Comparison of ENCODE assay signal across 13 cellular contexts in genomic region chr16:4677390-4677789, GRCh38. TPM values are rescaled to one million over a fixed set of nuclear protein-coding genes. Genes with fewer than 3 reads are reported as not detected.
DNase-seq lines count a peak whose midpoint lies in the region; ATAC-seq and TF ChIP-seq lines count a peak whose summit lies in the region.
"Had no signal": no experiment of that assay in that cellular context is flagged by ENCODE, and none has a peak within 500 bp of the region (broad histone marks: within the 10 kb centered on the region; RNA-seq: fewer than 3 reads in every experiment).

No MANE protein-coding gene starts in this region.

- H3K9me3 Mint-ChIP-seq in activated T-cell treated with anti-CD3 and anti-CD28 coated beads, Interleukin-2, amount 50 U/mL, for 24 hours = no peaks in the 10 kb centered on the region
- H3K9me3 Mint-ChIP-seq: activated naive CD4-positive, alpha-beta T cell treated with anti-CD3 and anti-CD28 coated beads, Interleukin-2, amount 50 U/mL, for 24 hours had no signal

- H3K4me3 ChIP-seq in right cardiac atrium (ENCODE audit: low read length) = no peak overlapping the region
- H3K4me3 ChIP-seq in stomach = no peak overlapping the region
- H3K4me3 ChIP-seq: ovary had no signal

- no peak for DNase-seq in activated T-cell treated with anti-CD3 and anti-CD28 coated beads, Interleukin-2, amount 50 U/mL, for 24 hours
- DNase-seq in activated T-cell treated with anti-CD3 and anti-CD28 coated beads for 4 hours = no peak
- peak; percentile 63 to 89 (median 87) for DNase-seq in right cardiac atrium
- no peak for DNase-seq in stomach
- DNase-seq: hippocampal formation, IMR-90, mesenchymal stem cell, NCI-H1417 treated with DMSO at 0.1 percent for 48 hours had no signal

- TF ChIP-seq EP300 in stomach (IDR thresholded peaks at IDR 0.05) = no peak

- H3K9me3 ChIP-seq in right cardiac atrium (ENCODE audit: control insufficient read depth, low read length) (no peaks in the 10 kb centered on the region), stomach (no peaks in the 10 kb centered on the region)
- H3K9me3 ChIP-seq: ovary had no signal

- H3K4me3 Mint-ChIP-seq in activated T-cell treated with anti-CD3 and anti-CD28 coated beads, Interleukin-2, amount 50 U/mL, for 24 hours = no peak overlapping the region

- peaks cover 66% of the 10 kb centered on the region for H3K36me3 Mint-ChIP-seq in activated T-cell treated with anti-CD3 and anti-CD28 coated beads, Interleukin-2, amount 50 U/mL, for 24 hours (ENCODE audit: low read depth)
- H3K36me3 Mint-ChIP-seq: activated naive CD4-positive, alpha-beta T cell treated with anti-CD3 and anti-CD28 coated beads, Interleukin-2, amount 50 U/mL, for 24 hours had no signal

- peaks cover 18 to 95% (median 85%) of the 10 kb centered on the region in 4 donors for H3K36me3 ChIP-seq in stomach
- H3K36me3 ChIP-seq: ovary had no signal

- ATAC-seq in right cardiac atrium (peak; percentile 67 to 71), GM18502 (IDR thresholded peaks at IDR 0.05; ENCODE audit: poor library complexity, unreplicated experiment) (no peak), GM18520 (IDR thresholded peaks at IDR 0.05; ENCODE audit: unreplicated experiment) (no peak)

- TF ChIP-seq CTCF in stomach (IDR thresholded peaks at IDR 0.05) = no peak

- TF ChIP-seq POLR2A in stomach (IDR thresholded peaks at IDR 0.05) = no peak

- H3K27ac Mint-ChIP-seq in activated T-cell treated with anti-CD3 and anti-CD28 coated beads, Interleukin-2, amount 50 U/mL, for 24 hours = peak overlapping the region; percentile 98

- WGBS in right cardiac atrium = 70% methylated on average over 17 of the region's 17 CpGs
- 80 to 90% (median 87%) methylated on average over 3 to 17 of the region's 17 CpGs for WGBS in stomach, 5 donors

- H3K27ac ChIP-seq in right cardiac atrium (ENCODE audit: low read length) (peak overlapping the region; percentile 56), stomach (peak overlapping the region in 3 of 5 donors; percentile 57 to 85 (median 70))
- H3K27ac ChIP-seq: ovary had no signal

- H3K27me3 Mint-ChIP-seq in activated T-cell treated with anti-CD3 and anti-CD28 coated beads, Interleukin-2, amount 50 U/mL, for 24 hours = no peaks in the 10 kb centered on the region
- H3K27me3 Mint-ChIP-seq: activated naive CD4-positive, alpha-beta T cell treated with anti-CD3 and anti-CD28 coated beads, Interleukin-2, amount 50 U/mL, for 24 hours had no signal

- no peaks in the 10 kb centered on the region for H3K27me3 ChIP-seq in right cardiac atrium (ENCODE audit: control insufficient read depth, insufficient read depth)
- H3K27me3 ChIP-seq in stomach = no peaks in the 10 kb centered on the region
- H3K27me3 ChIP-seq: ovary had no signal

- H3K4me1 ChIP-seq in right cardiac atrium (ENCODE audit: control insufficient read depth, insufficient read depth, low read length) = peaks cover 2% of the 10 kb centered on the region
- peaks cover 25 to 60% (median 34%) of the 10 kb centered on the region in 4 donors for H3K4me1 ChIP-seq in stomach

- intact Hi-C loops in right cardiac atrium (cut with DNase I) = no loop called here
- intact Hi-C loops in stomach (cut with DNase I; ENCODE audit: low total_unique reads) = no loop called here

- peaks cover 35% of the 10 kb centered on the region for H3K4me1 Mint-ChIP-seq in activated T-cell treated with anti-CD3 and anti-CD28 coated beads, Interleukin-2, amount 50 U/mL, for 24 hours (ENCODE audit: low read depth)

RNA-seq across cellular contexts. Expression of gene NUDT16L1, which starts 16.0 kb away (rescaled TPM):
- total RNA-seq in right cardiac atrium (10 to 100 TPM; 30.5 to 55.2 (median 42.5) TPM), stomach (10 to 100 TPM in 4 of 5 donors, 1 to 10 TPM in 1; 3.5 to 48.2 (median 44.2) TPM)
- polyA plus RNA-seq in right cardiac atrium (62.3 TPM), stomach (10 to 100 TPM; 31.9 to 37.2 (median 33.3) TPM)

RNA-seq across cellular contexts. Expression of gene MGRN1, which starts 52.8 kb away (rescaled TPM):
- total RNA-seq in right cardiac atrium (10 to 100 TPM; 37.0 to 49.9 (median 41.2) TPM), stomach (100 to 1,000 TPM in 2 of 5 donors, 10 to 100 TPM in 3; 34.7 to 469 (median 91.4) TPM)
- polyA plus RNA-seq in right cardiac atrium (22.0 TPM), stomach (10 to 100 TPM; 13.2 to 21.5 (median 17.9) TPM)

RNA-seq across cellular contexts. Expression of gene ANKS3, which starts 56.7 kb away (rescaled TPM):
- total RNA-seq in right cardiac atrium (10 to 100 TPM in 3 of 4 donors, 1 to 10 TPM in 1; 8.9 to 13.5 (median 11.4) TPM), stomach (100 to 1,000 TPM in 1 of 5 donors, 10 to 100 TPM in 4; 11.6 to 183 (median 33.5) TPM)
- polyA plus RNA-seq in right cardiac atrium (11.0 TPM), stomach (10 to 100 TPM; 16.2 to 25.0 (median 24.3) TPM)

RNA-seq across cellular contexts. Expression of gene DNAAF8, which starts 56.9 kb away (rescaled TPM):
- total RNA-seq in right cardiac atrium (under 1 TPM in 3 of 4 donors, not detected in 1; 0.28 to 0.49 (median 0.38) TPM), stomach (1 to 10 TPM in 1 of 5 donors, not detected in 4; 1.8 TPM)
- polyA plus RNA-seq in right cardiac atrium (1.3 TPM), stomach (1 to 10 TPM in 1 of 3 donors, under 1 TPM in 1, not detected in 1; 0.68 to 1.2 TPM)
- total RNA-seq: T-helper 1 cell treated with Interleukin-12 subunit alpha and Interleukin-12 subunit beta and Interleukin-4 antibody, amounts not matched to agents 30 ng/mL and 1 ng/mL, for 36 hours had no signal

Comparison
In these comparisons a context has a peak if more than half of its experiments do, and no peak if none do; other contexts are left out.
1. DNase-seq: peak in right cardiac atrium (3 of 3); none in activated T-cell treated with anti-CD3 and anti-CD28 coated beads, Interleukin-2, amount 50 U/mL, for 24 hours (single experiment), activated T-cell treated with anti-CD3 and anti-CD28 coated beads for 4 hours (single experiment) and stomach (single experiment).
2. ATAC-seq: peak in right cardiac atrium (2 of 2); none in GM18502 (single experiment) and GM18520 (single experiment).